Comparison of ENCODE assay signal across 8 cellular contexts in the genomic region with DNA sequence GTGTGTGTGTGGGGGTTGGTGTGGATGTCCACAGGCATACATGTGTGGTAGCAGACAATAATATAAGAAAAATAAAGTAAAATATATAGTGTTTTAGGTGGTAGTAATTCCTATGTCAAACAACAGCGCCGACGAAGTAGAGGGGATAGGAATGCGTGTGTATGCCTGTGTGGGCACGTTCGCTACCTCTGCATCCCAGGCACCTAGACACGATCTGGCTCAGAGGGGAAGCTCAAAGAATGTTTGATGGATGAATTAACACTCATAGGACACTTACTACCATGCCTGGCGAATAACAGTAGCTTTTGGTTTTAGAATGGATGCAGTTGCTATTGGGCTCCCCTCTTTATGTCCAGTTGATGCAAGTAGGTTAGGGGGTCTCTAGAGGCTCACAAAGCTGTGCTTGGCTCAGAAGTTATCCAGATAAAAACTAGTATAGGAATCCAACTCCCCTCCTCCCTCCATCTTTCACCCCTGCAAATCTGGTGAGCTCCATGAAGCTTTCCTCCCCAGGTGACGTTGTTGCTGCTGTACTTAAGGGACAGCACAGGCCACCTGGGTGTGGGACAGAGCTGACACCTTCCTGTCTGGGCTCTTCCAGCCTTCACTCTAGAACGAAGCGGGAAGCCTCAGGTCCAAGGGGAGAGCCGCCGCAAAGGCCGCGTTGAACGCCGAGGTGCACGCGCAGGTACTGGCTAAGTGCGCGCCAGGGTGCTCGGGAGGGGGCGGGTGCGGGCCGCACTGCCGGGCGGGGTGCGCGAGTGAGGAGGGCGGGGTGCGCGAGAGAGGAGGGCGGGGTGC.
DNase-seq lines count a peak whose midpoint lies in the region; ATAC-seq, FAIRE-seq and TF ChIP-seq lines count a peak whose summit lies in the region.

No MANE protein-coding gene starts in this region.

- no peaks in the 10 kb centered on the region for H3K36me3 Mint-ChIP-seq in activated naive CD4-positive, alpha-beta T cell treated with anti-CD3 and anti-CD28 coated beads, Interleukin-2, amount 10 ng/mL, durations not matched to agents 7 days and 5 days

- peaks cover 2 to 15% (median 10%) of the 10 kb centered on the region in 9 donors for H3K4me1 ChIP-seq in heart right ventricle

- ATAC-seq in heart right ventricle (peak; percentile 65 to 83 (median 72)), sciatic nerve (peak; percentile 86)

- H3K27ac ChIP-seq in heart right ventricle = peak overlapping the region in 7 of 10 donors; percentile 13 to 74 (median 43)

- peak overlapping the region; percentile 95 for H3K27ac Mint-ChIP-seq in activated naive CD4-positive, alpha-beta T cell treated with anti-CD3 and anti-CD28 coated beads, Interleukin-2, amount 10 ng/mL, durations not matched to agents 7 days and 5 days

- CTCF ChIA-PET in activated naive CD4-positive, alpha-beta T cell treated with anti-CD3 and anti-CD28 coated beads, Interleukin-2, amount 10 ng/mL, durations not matched to agents 7 days and 5 days (lab: Charles Lee) = interaction anchor here (0.6 to 1.2 kb wide), 2 partner anchors 406 to 413 kb away, joined by 3 to 5 read pairs; no protein-coding TSS in a partner anchor

- peaks cover 36% of the 10 kb centered on the region for H3K27me3 Mint-ChIP-seq in activated naive CD4-positive, alpha-beta T cell treated with anti-CD3 and anti-CD28 coated beads, Interleukin-2, amount 10 ng/mL, durations not matched to agents 7 days and 5 days

- DNase-seq in NCI-H2081 (lab: John Stamatoyannopoulos, UW) = peak; percentile 27 to 39
- no peak for DNase-seq in NCI-H2081 treated with DMSO at 0.1 percent for 48 hours (lab: John Stamatoyannopoulos, UW)
- peak; percentile 87 for DNase-seq in RPMI8226
- DNase-seq in activated naive CD4-positive, alpha-beta T cell treated with anti-CD3 and anti-CD28 coated beads, Interleukin-2, amount 10 ng/mL, durations not matched to agents 7 days and 5 days = peak; percentile 88
- peak; percentile 54 to 77 for DNase-seq in heart right ventricle
- DNase-seq in sciatic nerve (ENCODE audit: low spot score) = peak; percentile 82
- DNase-seq in urothelium cell line (ENCODE audit: low spot score) = peak; percentile 71
- DNase-seq in RKO (ENCODE audit: low spot score) = no peak

- TF ChIP-seq CTCF in heart right ventricle (IDR thresholded peaks at IDR 0.05) = no peak

- intact Hi-C loops in heart right ventricle (cut with DNase I) (loop anchor here in 3 of 10 donors (10.0 kb wide), 3 partner anchors 111 to 679 kb away; a partner anchor contains a TSS), sciatic nerve (cut with DNase I) (no loop called here)

- H3K4me1 Mint-ChIP-seq in activated naive CD4-positive, alpha-beta T cell treated with anti-CD3 and anti-CD28 coated beads, Interleukin-2, amount 10 ng/mL, durations not matched to agents 7 days and 5 days = peaks cover 23% of the 10 kb centered on the region

- H3K27me3 ChIP-seq in heart right ventricle = no peaks in the 10 kb centered on the region

- no peak for FAIRE-seq in urothelium cell line (lab: Jason Lieb, UNC)

- 12 to 15% methylated on average over 31 of the region's 33 CpGs for WGBS in heart right ventricle, 2 donors

- H3K4me3 ChIP-seq in heart right ventricle = peak overlapping the region in 9 of 10 donors; percentile 21 to 56 (median 46)

- H3K9me3 Mint-ChIP-seq in activated naive CD4-positive, alpha-beta T cell treated with anti-CD3 and anti-CD28 coated beads, Interleukin-2, amount 10 ng/mL, durations not matched to agents 7 days and 5 days = no peaks in the 10 kb centered on the region

- no peaks in the 10 kb centered on the region for H3K9me3 ChIP-seq in heart right ventricle

- no peaks in the 10 kb centered on the region for H3K36me3 ChIP-seq in heart right ventricle

- H3K4me3 Mint-ChIP-seq in activated naive CD4-positive, alpha-beta T cell treated with anti-CD3 and anti-CD28 coated beads, Interleukin-2, amount 10 ng/mL, durations not matched to agents 7 days and 5 days = peak overlapping the region; percentile 81

Comparison
In these comparisons a context has a peak if more than half of its experiments do, and no peak if none do; other contexts are left out.
1. DNase-seq: peak in NCI-H2081 (2 of 2), RPMI8226 (single experiment), activated naive CD4-positive, alpha-beta T cell treated with anti-CD3 and anti-CD28 coated beads, Interleukin-2, amount 10 ng/mL, durations not matched to agents 7 days and 5 days (single experiment), heart right ventricle (2 of 2), sciatic nerve (single experiment) and urothelium cell line (single experiment); none in NCI-H2081 treated with DMSO at 0.1 percent for 48 hours (single experiment) and RKO (single experiment).